In the genomic region with DNA sequence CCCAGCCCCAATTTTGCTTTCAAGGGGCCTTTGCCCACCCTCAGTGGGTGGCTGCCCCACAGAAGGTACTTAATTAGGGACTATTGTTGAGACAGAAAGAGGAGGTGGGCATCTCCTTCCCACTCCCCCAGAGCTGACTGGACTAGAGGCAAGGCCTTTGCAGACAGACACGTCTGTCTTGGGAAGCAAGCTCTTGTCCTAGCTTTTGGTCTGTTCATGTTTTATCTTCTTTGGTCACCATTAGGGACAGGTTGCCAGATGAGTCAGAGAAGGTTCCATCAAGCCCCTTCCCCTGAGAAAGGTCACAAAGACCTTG, we compare ENCODE assay signal across 22 cellular contexts. TPM values are rescaled to one million over a fixed set of nuclear protein-coding genes. Genes with fewer than 3 reads are reported as not detected.
DNase-seq lines count a peak whose midpoint lies in the region; ATAC-seq, FAIRE-seq and TF ChIP-seq lines count a peak whose summit lies in the region.
"Had no signal": no experiment of that assay in that cellular context is flagged by ENCODE, and none has a peak within 500 bp of the region (broad histone marks: within the 10 kb centered on the region; RNA-seq: fewer than 3 reads in every experiment).

No MANE protein-coding gene starts in this region.

- 89 to 92% methylated on average over 1 of the region's 1 CpG for WGBS in sigmoid colon, 2 donors

- H3K36me3 ChIP-seq in OCI-LY3 (replicated peaks; ENCODE audit: low read depth, low read length), result no peaks in the 10 kb centered on the region
- no peaks in the 10 kb centered on the region for H3K36me3 ChIP-seq in sigmoid colon
- H3K36me3 ChIP-seq: MG63, Peyer's patch had no signal

- peak overlapping the region; percentile 7; the same call in 1 of the 2 replicates for H3K4me2 ChIP-seq in OCI-LY3 (ENCODE audit: low read length)

- H3K4me1 Mint-ChIP-seq in chondrocyte (ENCODE audit: low read depth), result peaks cover 4% of the 10 kb centered on the region

- TF ChIP-seq CTCF in GM12875 (IDR thresholded peaks at IDR 0.05; ENCODE audit: borderline replicate concordance, insufficient read depth, low read depth, low read length) (no peak), OCI-LY3 (IDR thresholded peaks at IDR 0.05; ENCODE audit: low read depth, low read length) (no peak), chondrocyte (IDR thresholded peaks at IDR 0.05) (no peak), sigmoid colon (IDR thresholded peaks at IDR 0.05) (no peak)

- no peaks in the 10 kb centered on the region for H3K9me3 Mint-ChIP-seq in chondrocyte (ENCODE audit: low read depth)

- no peak for ATAC-seq in SK-N-SH treated with all-trans-retinoic acid at 6 μM for 48 hours
- ATAC-seq: T-helper 17 cell had no signal

- DNase-seq in chondrocyte (ENCODE audit: low spot score) (peak; percentile 33), NCI-H1048 (lab: John Stamatoyannopoulos, UW) (no peak), sigmoid colon (no peak), GM19239 (ENCODE audit: insufficient read length, low spot score) (no peak)
- DNase-seq: Calu3; DND-41; KBM-7; MG63; NCI-H2029; NCI-H446 treated with DMSO at 0.1 percent for 48 hours; NCI-H526; NCI-H82; NK-92 treated with Interleukin-12 subunit alpha and Interleukin-12 subunit beta, amount 100 ng/mL, for 24 hours; Peyer's patch; SIG-M5; T-helper 17 cell had no signal

- intact Hi-C loops in sigmoid colon (cut with DNase I), result no loop called here

- no peak for FAIRE-seq in GM19239 (lab: Jason Lieb, UNC)
- FAIRE-seq: H54 had no signal

- H3K27ac ChIP-seq in OCI-LY3 (ENCODE audit: low read length), result no peak overlapping the region
- H3K27ac ChIP-seq in sigmoid colon, result no peak overlapping the region
- H3K27ac ChIP-seq: C4-2B, SK-N-MC had no signal

- TF ChIP-seq EP300 in sigmoid colon (IDR thresholded peaks at IDR 0.05), result no peak

- H3K4me1 ChIP-seq in OCI-LY3 (ENCODE audit: low read length), result peaks cover 35% of the 10 kb centered on the region
- H3K4me1 ChIP-seq in sigmoid colon, result no peaks in the 10 kb centered on the region

- TF ChIP-seq POLR2A in sigmoid colon (IDR thresholded peaks at IDR 0.05), result no peak

- H2AFZ ChIP-seq in OCI-LY3 (ENCODE audit: low read depth, low read length), result no peak overlapping the region

- no peak overlapping the region for H3K27ac Mint-ChIP-seq in chondrocyte (ENCODE audit: unreplicated experiment)
- H3K27ac Mint-ChIP-seq: T-helper 17 cell had no signal

- peak overlapping the region; percentile 15 for H3K4me3 ChIP-seq in GM12875 (ENCODE audit: low read depth, low read length)
- H3K4me3 ChIP-seq in OCI-LY3 (ENCODE audit: low read length), result no peak overlapping the region
- H3K4me3 ChIP-seq in sigmoid colon, result no peak overlapping the region
- H3K4me3 ChIP-seq: MG63, Peyer's patch, SK-N-MC had no signal

- H3K79me2 ChIP-seq in OCI-LY3 (ENCODE audit: low read length), result no peaks in the 10 kb centered on the region

- H3K27me3 Mint-ChIP-seq in chondrocyte (ENCODE audit: low read depth), result no peaks in the 10 kb centered on the region

- no peaks in the 10 kb centered on the region for H4K20me1 ChIP-seq in OCI-LY3 (ENCODE audit: insufficient read depth, low read length)

- H3K9me3 ChIP-seq in OCI-LY3 (ENCODE audit: insufficient read depth, low read length) (no peaks in the 10 kb centered on the region; the same call in 1 of the 2 replicates), sigmoid colon (no peaks in the 10 kb centered on the region)
- H3K9me3 ChIP-seq: MG63, Peyer's patch had no signal

- H3K4me3 Mint-ChIP-seq in chondrocyte (ENCODE audit: unreplicated experiment), result no peak overlapping the region
- H3K4me3 Mint-ChIP-seq: T-helper 17 cell had no signal

- no peaks in the 10 kb centered on the region for H3K36me3 Mint-ChIP-seq in chondrocyte (ENCODE audit: low read depth)

- H3K9ac ChIP-seq in OCI-LY3 (ENCODE audit: low read length), result no peak overlapping the region

- H3K27me3 ChIP-seq in OCI-LY3 (ENCODE audit: low read depth, low read length) (peaks cover 6% of the 10 kb centered on the region), sigmoid colon (no peaks in the 10 kb centered on the region)
- H3K27me3 ChIP-seq: MG63, Peyer's patch had no signal

TF ChIP-seq in SK-N-SH treated with all-trans-retinoic acid at 6 μM for 48 hours, 23 proteins besides CTCF, POLR2A, EP300 and RAD21:
- TF ChIP-seq, protein P1, sequence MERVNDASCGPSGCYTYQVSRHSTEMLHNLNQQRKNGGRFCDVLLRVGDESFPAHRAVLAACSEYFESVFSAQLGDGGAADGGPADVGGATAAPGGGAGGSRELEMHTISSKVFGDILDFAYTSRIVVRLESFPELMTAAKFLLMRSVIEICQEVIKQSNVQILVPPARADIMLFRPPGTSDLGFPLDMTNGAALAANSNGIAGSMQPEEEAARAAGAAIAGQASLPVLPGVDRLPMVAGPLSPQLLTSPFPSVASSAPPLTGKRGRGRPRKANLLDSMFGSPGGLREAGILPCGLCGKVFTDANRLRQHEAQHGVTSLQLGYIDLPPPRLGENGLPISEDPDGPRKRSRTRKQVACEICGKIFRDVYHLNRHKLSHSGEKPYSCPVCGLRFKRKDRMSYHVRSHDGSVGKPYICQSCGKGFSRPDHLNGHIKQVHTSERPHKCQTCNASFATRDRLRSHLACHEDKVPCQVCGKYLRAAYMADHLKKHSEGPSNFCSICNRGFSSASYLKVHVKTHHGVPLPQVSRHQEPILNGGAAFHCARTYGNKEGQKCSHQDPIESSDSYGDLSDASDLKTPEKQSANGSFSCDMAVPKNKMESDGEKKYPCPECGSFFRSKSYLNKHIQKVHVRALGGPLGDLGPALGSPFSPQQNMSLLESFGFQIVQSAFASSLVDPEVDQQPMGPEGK (CRISPR knock-in tag; IDR thresholded peaks at IDR 0.05; ENCODE audit: borderline replicate concordance), result no peak
- no peak for TF ChIP-seq TCF4 (CRISPR knock-in tag; IDR thresholded peaks at IDR 0.05; ENCODE audit: borderline replicate concordance)
- TF ChIP-seq, protein P2, sequence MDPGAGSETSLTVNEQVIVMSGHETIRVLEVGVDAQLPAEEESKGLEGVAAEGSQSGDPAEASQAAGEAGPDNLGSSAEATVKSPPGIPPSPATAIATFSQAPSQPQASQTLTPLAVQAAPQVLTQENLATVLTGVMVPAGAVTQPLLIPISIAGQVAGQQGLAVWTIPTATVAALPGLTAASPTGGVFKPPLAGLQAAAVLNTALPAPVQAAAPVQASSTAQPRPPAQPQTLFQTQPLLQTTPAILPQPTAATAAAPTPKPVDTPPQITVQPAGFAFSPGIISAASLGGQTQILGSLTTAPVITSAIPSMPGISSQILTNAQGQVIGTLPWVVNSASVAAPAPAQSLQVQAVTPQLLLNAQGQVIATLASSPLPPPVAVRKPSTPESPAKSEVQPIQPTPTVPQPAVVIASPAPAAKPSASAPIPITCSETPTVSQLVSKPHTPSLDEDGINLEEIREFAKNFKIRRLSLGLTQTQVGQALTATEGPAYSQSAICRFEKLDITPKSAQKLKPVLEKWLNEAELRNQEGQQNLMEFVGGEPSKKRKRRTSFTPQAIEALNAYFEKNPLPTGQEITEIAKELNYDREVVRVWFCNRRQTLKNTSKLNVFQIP (CRISPR knock-in tag; IDR thresholded peaks at IDR 0.05; ENCODE audit: borderline replicate concordance, low read depth), result no peak
- TF ChIP-seq, protein P3, sequence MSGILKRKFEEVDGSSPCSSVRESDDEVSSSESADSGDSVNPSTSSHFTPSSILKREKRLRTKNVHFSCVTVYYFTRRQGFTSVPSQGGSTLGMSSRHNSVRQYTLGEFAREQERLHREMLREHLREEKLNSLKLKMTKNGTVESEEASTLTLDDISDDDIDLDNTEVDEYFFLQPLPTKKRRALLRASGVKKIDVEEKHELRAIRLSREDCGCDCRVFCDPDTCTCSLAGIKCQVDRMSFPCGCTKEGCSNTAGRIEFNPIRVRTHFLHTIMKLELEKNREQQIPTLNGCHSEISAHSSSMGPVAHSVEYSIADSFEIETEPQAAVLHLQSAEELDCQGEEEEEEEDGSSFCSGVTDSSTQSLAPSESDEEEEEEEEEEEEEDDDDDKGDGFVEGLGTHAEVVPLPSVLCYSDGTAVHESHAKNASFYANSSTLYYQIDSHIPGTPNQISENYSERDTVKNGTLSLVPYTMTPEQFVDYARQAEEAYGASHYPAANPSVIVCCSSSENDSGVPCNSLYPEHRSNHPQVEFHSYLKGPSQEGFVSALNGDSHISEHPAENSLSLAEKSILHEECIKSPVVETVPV (CRISPR knock-in tag; IDR thresholded peaks at IDR 0.05), result no peak
- no peak for TF ChIP-seq ZFP30 (CRISPR knock-in tag; IDR thresholded peaks at IDR 0.05)
- TF ChIP-seq ZNF8 (CRISPR knock-in tag; IDR thresholded peaks at IDR 0.05), result no peak
- TF ChIP-seq RARB (CRISPR knock-in tag; IDR thresholded peaks at IDR 0.05), result no peak
- no peak for TF ChIP-seq TOX (CRISPR knock-in tag; IDR thresholded peaks at IDR 0.05; ENCODE audit: borderline replicate concordance)
- no peak for TF ChIP-seq PPARA (CRISPR knock-in tag; IDR thresholded peaks at IDR 0.05; ENCODE audit: borderline replicate concordance)

RNA-seq across cellular contexts. Expression of a gene that starts 27.7 kb away (rescaled TPM):
- 0.07 to 0.10 TPM in 2 of 3 replicates, not detected in the other for total RNA-seq in chondrocyte
- 1 to 10 TPM; 4.1 to 8.0 (median 4.7) TPM for total RNA-seq in sigmoid colon
- 1 to 10 TPM; 1.8 to 9.9 (median 4.2) TPM for polyA plus RNA-seq in sigmoid colon
